Comparison of ENCODE assay signal across 8 cellular contexts in the genomic region with DNA sequence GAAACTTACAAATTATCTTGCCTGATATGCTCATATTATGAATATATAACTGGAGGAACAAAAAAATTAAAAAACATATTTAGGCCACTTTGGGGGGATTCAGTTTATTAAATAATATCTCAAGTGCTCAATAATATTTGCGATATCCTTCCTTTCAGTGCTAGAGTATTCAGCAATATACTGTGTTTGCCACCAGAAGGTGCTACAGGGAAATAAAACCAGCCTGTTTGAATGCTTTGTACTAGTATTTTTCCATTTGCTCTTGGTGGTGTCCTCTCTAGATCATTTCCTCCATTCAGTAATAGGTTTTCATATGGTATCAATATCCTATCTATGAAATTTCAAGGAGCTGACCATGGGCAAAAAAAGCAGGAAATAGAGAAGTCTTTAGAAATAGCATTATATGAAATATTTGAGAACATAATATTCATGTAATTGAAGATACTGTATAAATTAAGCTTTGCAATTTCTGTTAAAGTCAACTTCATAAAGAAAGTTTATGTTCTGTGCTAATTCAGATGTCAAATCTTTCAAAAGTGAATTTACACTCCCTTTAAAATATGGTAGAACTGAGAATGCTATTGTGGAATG.
DNase-seq lines count a peak whose midpoint lies in the region; ATAC-seq and TF ChIP-seq lines count a peak whose summit lies in the region.

No MANE protein-coding gene starts in this region.

- no CpG with 5 or more reads among the region's 1 CpG for WGBS in mesendoderm (ENCODE audit: extremely low coverage, insufficient coverage, low lambda C conversion rate)

- no peak overlapping the region for H3K4me2 ChIP-seq in mesendoderm (ENCODE audit: low read length)

- peak; percentile 65 for ATAC-seq in HG03103 (IDR thresholded peaks at IDR 0.05; ENCODE audit: low read depth, unreplicated experiment)

- no peaks in the 10 kb centered on the region for H3K79me2 ChIP-seq in mesendoderm (ENCODE audit: control insufficient read depth, insufficient read depth, low read length)

- no peak overlapping the region for H3K4ac ChIP-seq in mesendoderm (ENCODE audit: low read depth, low read length)

- no peak overlapping the region for H4K5ac ChIP-seq in mesendoderm (ENCODE audit: low read length)

- TF ChIP-seq CTCF in GM12864 (IDR thresholded peaks at IDR 0.05; ENCODE audit: low read depth, low read length, missing control alignments): peak; percentile 47

- H2BK5ac ChIP-seq in mesendoderm (ENCODE audit: low read length): no peak overlapping the region

- H4K8ac ChIP-seq in mesendoderm (ENCODE audit: low read depth, low read length): no peak overlapping the region

- no peak overlapping the region for H3K56ac ChIP-seq in mesendoderm (ENCODE audit: low read length)

- no peak for DNase-seq in GM12864 (ENCODE audit: low read depth)
- DNase-seq in NCI-H526 (lab: John Stamatoyannopoulos, UW): peak; percentile 14 to 55
- peak; percentile 36 for DNase-seq in dedifferentiated amniotic fluid mesenchymal stem cell (ENCODE audit: extremely low spot score)
- DNase-seq in mesendoderm: peak; percentile 45
- no peak for DNase-seq in activated CD8-positive, alpha-beta memory T cell treated with anti-CD3 and anti-CD28 coated beads, Interleukin-2, amount 50 U/mL, for 4 hours
- DNase-seq in activated effector memory CD4-positive, alpha-beta T cell treated with Interleukin-2 at 50 U/mL for 16 hours: no peak
- no peak for DNase-seq in amniotic stem cell (lab: John Stamatoyannopoulos, UW)

- H3K36me3 ChIP-seq in mesendoderm (ENCODE audit: control insufficient read depth, insufficient read depth, low read length): no peaks in the 10 kb centered on the region

- H3K18ac ChIP-seq in mesendoderm (ENCODE audit: low read length): no peak overlapping the region

- no peaks in the 10 kb centered on the region for H3K79me1 ChIP-seq in mesendoderm (ENCODE audit: low read length)

- no peak overlapping the region for H2BK120ac ChIP-seq in mesendoderm (ENCODE audit: low read depth, low read length)

- no peak overlapping the region for H3K23ac ChIP-seq in mesendoderm (ENCODE audit: low read length)

- H3K4me3 ChIP-seq in GM12864 (ENCODE audit: low read depth, low read length) (no peak overlapping the region), mesendoderm (ENCODE audit: low read length) (no peak overlapping the region)

- no peaks in the 10 kb centered on the region for H3K27me3 ChIP-seq in mesendoderm (ENCODE audit: insufficient read depth, low read length, poor library complexity)

- no peak overlapping the region for H3K9ac ChIP-seq in mesendoderm (ENCODE audit: low read length)

- no peaks in the 10 kb centered on the region for H3K4me1 ChIP-seq in mesendoderm (ENCODE audit: control insufficient read depth, low read depth, low read length)

- no peak overlapping the region for H2AK5ac ChIP-seq in mesendoderm (ENCODE audit: low read length)

- no peak overlapping the region for H2BK15ac ChIP-seq in mesendoderm (replicated peaks; ENCODE audit: low read depth)

- H3K27ac ChIP-seq in mesendoderm (ENCODE audit: low read depth, low read length): no peak overlapping the region

Comparison
In these comparisons a context has a peak if more than half of its experiments do, and no peak if none do; other contexts are left out.
1. DNase-seq: peak in NCI-H526 (2 of 2), dedifferentiated amniotic fluid mesenchymal stem cell (single experiment) and mesendoderm (single experiment); none in GM12864 (single experiment), activated CD8-positive, alpha-beta memory T cell treated with anti-CD3 and anti-CD28 coated beads, Interleukin-2, amount 50 U/mL, for 4 hours (single experiment), activated effector memory CD4-positive, alpha-beta T cell treated with Interleukin-2 at 50 U/mL for 16 hours (single experiment) and amniotic stem cell (single experiment).